Comparison of ENCODE assay signal across 8 cellular contexts in genomic region chr10:79025113-79025832, GRCh38. TPM values are rescaled to one million over a fixed set of nuclear protein-coding genes. Genes with fewer than 3 reads are reported as not detected.
DNase-seq lines count a peak whose midpoint lies in the region; ATAC-seq and TF ChIP-seq lines count a peak whose summit lies in the region.
"Had no signal": no experiment of that assay in that cellular context is flagged by ENCODE, and none has a peak within 500 bp of the region (broad histone marks: within the 10 kb centered on the region; RNA-seq: fewer than 3 reads in every experiment).

No MANE protein-coding gene starts in this region.

- no TSS peak for BruUV-seq in PC-9 (replicated peaks; lab: Mats Ljungman, UMichigan)

- H4K20me1 ChIP-seq in PC-9 (ENCODE audit: insufficient read depth), result no peaks in the 10 kb centered on the region

- no peaks in the 10 kb centered on the region for H3K36me3 Mint-ChIP-seq in immature natural killer cell

- H3K27me3 ChIP-seq in PC-9 (ENCODE audit: insufficient read depth, low read depth), result no peaks in the 10 kb centered on the region

- DNase-seq in NCI-H2171 (lab: John Stamatoyannopoulos, UW), result peak; percentile 29
- peak; percentile 51 for DNase-seq in activated T-cell treated with anti-CD3 and anti-CD28 coated beads, Interleukin-2, amount 50 U/mL, for 1 hour
- peak; percentile 92 to 94 (median 93) for DNase-seq in immature natural killer cell
- DNase-seq in stimulated activated CD8-positive, alpha-beta memory T cell treated with anti-CD3 and anti-CD28 coated beads, Interleukin-15, amount 100 ng/mL, for 4 hours (ENCODE audit: low read depth in 2 of 2), result peak; percentile 30 to 39
- DNase-seq in PC-9, result no peak
- DNase-seq in MV-4-11 (lab: John Stamatoyannopoulos, UW), result no peak

- intact Hi-C loops in PC-9 (cut with micrococcal nuclease; ENCODE audit: unreplicated experiment), result no loop called here

- no peak for ATAC-seq in GM21529 (IDR thresholded peaks at IDR 0.05; ENCODE audit: unreplicated experiment)

- no peaks in the 10 kb centered on the region for H3K9me3 Mint-ChIP-seq in immature natural killer cell

- H3K4me1 ChIP-seq in PC-9 (replicated peaks; ENCODE audit: insufficient read depth), result no peaks in the 10 kb centered on the region

- TF ChIP-seq CTCF in PC-9 (conservative IDR thresholded peaks at IDR 0.05), result no peak

- peaks cover 44 to 48% of the 10 kb centered on the region in 2 donors for H3K4me1 Mint-ChIP-seq in immature natural killer cell

- POLR2A ChIA-PET in PC-9 (lab: Charles Lee; ENCODE audit: unreplicated experiment), result no interaction called here

- CTCF ChIA-PET in PC-9 (lab: Charles Lee), result no interaction called here

- H3K27ac ChIP-seq in PC-9, result no peak overlapping the region

- no peaks in the 10 kb centered on the region for H3K9me3 ChIP-seq in PC-9 (ENCODE audit: insufficient read depth, low read depth)

- H3K79me2 ChIP-seq in PC-9 (ENCODE audit: low read depth), result no peaks in the 10 kb centered on the region

- H3K4me2 ChIP-seq in PC-9, result no peak overlapping the region

- no peaks in the 10 kb centered on the region for H3K36me3 ChIP-seq in PC-9 (ENCODE audit: low read depth)

- H3K4me3 ChIP-seq in PC-9, result no peak overlapping the region
- H3K4me3 ChIP-seq: lung had no signal

- H3F3A ChIP-seq in PC-9 (ENCODE audit: insufficient read depth, low read depth), result no peaks in the 10 kb centered on the region

- H3K27me3 Mint-ChIP-seq in immature natural killer cell (ENCODE audit: low read depth in 3 of 3), result peaks cover 32 to 36% (median 33%) of the 10 kb centered on the region in 3 donors

- H3K27ac Mint-ChIP-seq in immature natural killer cell, result peak overlapping the region; percentile 35 to 87 (median 75)

- peak overlapping the region; percentile 30 to 49 (median 43) for H3K4me3 Mint-ChIP-seq in immature natural killer cell

- no peak overlapping the region for H2AFZ ChIP-seq in PC-9

- H3K9me2 ChIP-seq in PC-9 (ENCODE audit: insufficient read depth), result no peaks in the 10 kb centered on the region

RNA-seq across cellular contexts. Expression of gene ZMIZ1, which starts 43.5 kb away (rescaled TPM):
- polyA plus RNA-seq in immature natural killer cell, result 1 to 10 TPM; 1.2 to 9.5 (median 1.8) TPM
- total RNA-seq in PC-9 (2021), result 47.6 and 48.5 TPM in 2 replicates

Comparison
In these comparisons a context has a peak if more than half of its experiments do, and no peak if none do; other contexts are left out.
1. DNase-seq: peak in NCI-H2171 (single experiment), activated T-cell treated with anti-CD3 and anti-CD28 coated beads, Interleukin-2, amount 50 U/mL, for 1 hour (single experiment), immature natural killer cell (3 of 3) and stimulated activated CD8-positive, alpha-beta memory T cell treated with anti-CD3 and anti-CD28 coated beads, Interleukin-15, amount 100 ng/mL, for 4 hours (2 of 2); none in PC-9 (0 of 2) and MV-4-11 (single experiment).